Comparison of ENCODE assay signal across 7 cellular contexts in the genomic region with DNA sequence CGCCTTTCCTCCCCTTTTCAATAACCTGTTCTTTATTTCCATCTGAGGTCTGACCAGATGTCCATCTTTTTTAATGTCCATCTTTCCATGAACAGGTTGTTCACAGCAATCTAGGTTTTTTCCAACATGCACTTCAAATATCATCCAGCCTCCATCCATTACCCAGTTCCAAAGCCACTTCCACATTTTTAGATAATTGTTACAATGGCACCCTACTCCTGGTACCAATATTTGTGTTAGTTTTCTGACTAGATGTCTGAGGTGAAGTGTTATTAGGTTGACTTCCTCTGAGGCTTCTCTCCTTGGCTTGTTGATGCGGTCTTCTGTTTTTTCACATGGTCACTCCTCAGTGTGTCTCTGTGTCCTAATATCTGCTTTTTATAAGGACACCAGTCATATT.
"Had no signal": no experiment of that assay in that cellular context is flagged by ENCODE, and none has a peak within 500 bp of the region (broad histone marks: within the 10 kb centered on the region; RNA-seq: fewer than 3 reads in every experiment).

No MANE protein-coding gene starts in this region.

- DNase-seq: IMR-90, KBM-7, KG1 had no signal

- H3K27ac ChIP-seq: HL-60, KMS-11 had no signal

- FAIRE-seq: HepG2, HTR-8/SVneo had no signal

- H3K9ac ChIP-seq: KMS-11 had no signal

- H3K4me2 ChIP-seq: KMS-11 had no signal

- ATAC-seq: HepG2 had no signal
